1 cellular context compared by ENCODE assay signal in the genomic region with DNA sequence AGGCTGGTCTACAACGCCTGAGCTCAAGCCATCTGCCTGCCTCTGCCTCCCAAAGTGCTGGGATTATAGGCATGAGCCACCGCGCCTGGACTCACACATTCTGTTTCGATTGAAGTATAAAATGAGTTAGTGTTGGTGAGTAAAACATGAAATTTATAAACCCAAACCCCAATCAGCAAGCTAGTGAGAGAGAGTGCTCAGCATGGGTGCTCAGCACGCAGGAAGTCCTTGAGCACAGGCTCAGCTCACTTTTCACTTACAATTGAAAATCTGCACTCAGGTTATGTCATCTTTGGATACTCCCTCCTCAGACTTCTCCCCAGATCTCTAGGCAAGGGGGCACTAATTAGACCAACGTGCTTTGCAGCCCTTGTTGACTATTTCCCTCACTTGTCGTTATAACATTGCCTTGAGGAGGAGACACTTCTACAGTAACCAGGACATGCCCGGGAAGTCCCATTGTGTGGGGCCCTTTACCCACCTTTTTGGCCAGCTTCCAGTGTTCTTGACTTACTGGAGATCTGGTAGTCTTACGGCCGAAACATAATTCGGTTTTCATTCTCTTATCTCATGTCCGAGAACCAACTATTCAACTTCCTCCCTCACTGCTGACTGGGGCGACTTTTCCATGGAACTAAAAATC.
TF ChIP-seq lines count a peak whose summit lies in the region.

No MANE protein-coding gene starts in this region.

TF ChIP-seq in GM23338, 12 proteins besides CTCF, POLR2A, EP300 and RAD21:
- TF ChIP-seq POLR2AphosphoS5 (IDR thresholded peaks at IDR 0.05; ENCODE audit: low read depth) = no peak
- TF ChIP-seq, protein P1, sequence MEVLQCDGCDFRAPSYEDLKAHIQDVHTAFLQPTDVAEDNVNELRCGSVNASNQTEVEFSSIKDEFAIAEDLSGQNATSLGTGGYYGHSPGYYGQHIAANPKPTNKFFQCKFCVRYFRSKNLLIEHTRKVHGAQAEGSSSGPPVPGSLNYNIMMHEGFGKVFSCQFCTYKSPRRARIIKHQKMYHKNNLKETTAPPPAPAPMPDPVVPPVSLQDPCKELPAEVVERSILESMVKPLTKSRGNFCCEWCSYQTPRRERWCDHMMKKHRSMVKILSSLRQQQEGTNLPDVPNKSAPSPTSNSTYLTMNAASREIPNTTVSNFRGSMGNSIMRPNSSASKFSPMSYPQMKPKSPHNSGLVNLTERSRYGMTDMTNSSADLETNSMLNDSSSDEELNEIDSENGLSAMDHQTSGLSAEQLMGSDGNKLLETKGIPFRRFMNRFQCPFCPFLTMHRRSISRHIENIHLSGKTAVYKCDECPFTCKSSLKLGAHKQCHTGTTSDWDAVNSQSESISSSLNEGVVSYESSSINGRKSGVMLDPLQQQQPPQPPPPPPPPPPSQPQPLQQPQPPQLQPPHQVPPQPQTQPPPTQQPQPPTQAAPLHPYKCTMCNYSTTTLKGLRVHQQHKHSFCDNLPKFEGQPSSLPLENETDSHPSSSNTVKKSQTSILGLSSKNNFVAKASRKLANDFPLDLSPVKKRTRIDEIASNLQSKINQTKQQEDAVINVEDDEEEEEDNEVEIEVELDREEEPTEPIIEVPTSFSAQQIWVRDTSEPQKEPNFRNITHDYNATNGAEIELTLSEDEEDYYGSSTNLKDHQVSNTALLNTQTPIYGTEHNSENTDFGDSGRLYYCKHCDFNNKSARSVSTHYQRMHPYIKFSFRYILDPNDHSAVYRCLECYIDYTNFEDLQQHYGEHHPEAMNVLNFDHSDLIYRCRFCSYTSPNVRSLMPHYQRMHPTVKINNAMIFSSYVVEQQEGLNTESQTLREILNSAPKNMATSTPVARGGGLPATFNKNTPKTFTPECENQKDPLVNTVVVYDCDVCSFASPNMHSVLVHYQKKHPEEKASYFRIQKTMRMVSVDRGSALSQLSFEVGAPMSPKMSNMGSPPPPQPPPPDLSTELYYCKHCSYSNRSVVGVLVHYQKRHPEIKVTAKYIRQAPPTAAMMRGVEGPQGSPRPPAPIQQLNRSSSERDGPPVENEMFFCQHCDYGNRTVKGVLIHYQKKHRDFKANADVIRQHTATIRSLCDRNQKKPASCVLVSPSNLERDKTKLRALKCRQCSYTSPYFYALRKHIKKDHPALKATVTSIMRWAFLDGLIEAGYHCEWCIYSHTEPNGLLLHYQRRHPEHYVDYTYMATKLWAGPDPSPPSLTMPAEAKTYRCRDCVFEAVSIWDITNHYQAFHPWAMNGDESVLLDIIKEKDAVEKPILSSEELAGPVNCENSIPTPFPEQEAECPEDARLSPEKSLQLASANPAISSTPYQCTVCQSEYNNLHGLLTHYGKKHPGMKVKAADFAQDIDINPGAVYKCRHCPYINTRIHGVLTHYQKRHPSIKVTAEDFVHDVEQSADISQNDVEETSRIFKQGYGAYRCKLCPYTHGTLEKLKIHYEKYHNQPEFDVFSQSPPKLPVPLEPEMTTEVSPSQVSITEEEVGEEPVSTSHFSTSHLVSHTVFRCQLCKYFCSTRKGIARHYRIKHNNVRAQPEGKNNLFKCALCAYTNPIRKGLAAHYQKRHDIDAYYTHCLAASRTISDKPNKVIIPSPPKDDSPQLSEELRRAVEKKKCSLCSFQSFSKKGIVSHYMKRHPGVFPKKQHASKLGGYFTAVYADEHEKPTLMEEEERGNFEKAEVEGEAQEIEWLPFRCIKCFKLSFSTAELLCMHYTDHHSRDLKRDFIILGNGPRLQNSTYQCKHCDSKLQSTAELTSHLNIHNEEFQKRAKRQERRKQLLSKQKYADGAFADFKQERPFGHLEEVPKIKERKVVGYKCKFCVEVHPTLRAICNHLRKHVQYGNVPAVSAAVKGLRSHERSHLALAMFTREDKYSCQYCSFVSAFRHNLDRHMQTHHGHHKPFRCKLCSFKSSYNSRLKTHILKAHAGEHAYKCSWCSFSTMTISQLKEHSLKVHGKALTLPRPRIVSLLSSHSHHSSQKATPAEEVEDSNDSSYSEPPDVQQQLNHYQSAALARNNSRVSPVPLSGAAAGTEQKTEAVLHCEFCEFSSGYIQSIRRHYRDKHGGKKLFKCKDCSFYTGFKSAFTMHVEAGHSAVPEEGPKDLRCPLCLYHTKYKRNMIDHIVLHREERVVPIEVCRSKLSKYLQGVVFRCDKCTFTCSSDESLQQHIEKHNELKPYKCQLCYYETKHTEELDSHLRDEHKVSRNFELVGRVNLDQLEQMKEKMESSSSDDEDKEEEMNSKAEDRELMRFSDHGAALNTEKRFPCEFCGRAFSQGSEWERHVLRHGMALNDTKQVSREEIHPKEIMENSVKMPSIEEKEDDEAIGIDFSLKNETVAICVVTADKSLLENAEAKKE (CRISPR knock-in tag; IDR thresholded peaks at IDR 0.05) = no peak
- no peak for TF ChIP-seq EZH2phosphoT487 (IDR thresholded peaks at IDR 0.05; ENCODE audit: unreplicated experiment)
- TF ChIP-seq, protein P2, sequence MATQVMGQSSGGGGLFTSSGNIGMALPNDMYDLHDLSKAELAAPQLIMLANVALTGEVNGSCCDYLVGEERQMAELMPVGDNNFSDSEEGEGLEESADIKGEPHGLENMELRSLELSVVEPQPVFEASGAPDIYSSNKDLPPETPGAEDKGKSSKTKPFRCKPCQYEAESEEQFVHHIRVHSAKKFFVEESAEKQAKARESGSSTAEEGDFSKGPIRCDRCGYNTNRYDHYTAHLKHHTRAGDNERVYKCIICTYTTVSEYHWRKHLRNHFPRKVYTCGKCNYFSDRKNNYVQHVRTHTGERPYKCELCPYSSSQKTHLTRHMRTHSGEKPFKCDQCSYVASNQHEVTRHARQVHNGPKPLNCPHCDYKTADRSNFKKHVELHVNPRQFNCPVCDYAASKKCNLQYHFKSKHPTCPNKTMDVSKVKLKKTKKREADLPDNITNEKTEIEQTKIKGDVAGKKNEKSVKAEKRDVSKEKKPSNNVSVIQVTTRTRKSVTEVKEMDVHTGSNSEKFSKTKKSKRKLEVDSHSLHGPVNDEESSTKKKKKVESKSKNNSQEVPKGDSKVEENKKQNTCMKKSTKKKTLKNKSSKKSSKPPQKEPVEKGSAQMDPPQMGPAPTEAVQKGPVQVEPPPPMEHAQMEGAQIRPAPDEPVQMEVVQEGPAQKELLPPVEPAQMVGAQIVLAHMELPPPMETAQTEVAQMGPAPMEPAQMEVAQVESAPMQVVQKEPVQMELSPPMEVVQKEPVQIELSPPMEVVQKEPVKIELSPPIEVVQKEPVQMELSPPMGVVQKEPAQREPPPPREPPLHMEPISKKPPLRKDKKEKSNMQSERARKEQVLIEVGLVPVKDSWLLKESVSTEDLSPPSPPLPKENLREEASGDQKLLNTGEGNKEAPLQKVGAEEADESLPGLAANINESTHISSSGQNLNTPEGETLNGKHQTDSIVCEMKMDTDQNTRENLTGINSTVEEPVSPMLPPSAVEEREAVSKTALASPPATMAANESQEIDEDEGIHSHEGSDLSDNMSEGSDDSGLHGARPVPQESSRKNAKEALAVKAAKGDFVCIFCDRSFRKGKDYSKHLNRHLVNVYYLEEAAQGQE (IDR thresholded peaks at IDR 0.05; ENCODE audit: unreplicated experiment) = no peak
- TF ChIP-seq STAT1 (IDR thresholded peaks at IDR 0.05; ENCODE audit: unreplicated experiment) = no peak
- TF ChIP-seq JUNB (IDR thresholded peaks at IDR 0.05; ENCODE audit: unreplicated experiment) = no peak
- TF ChIP-seq ZNF331 (CRISPR knock-in tag; IDR thresholded peaks at IDR 0.05; ENCODE audit: low read depth) = no peak
- no peak for TF ChIP-seq NANOG (IDR thresholded peaks at IDR 0.05; ENCODE audit: borderline replicate concordance)
